ENCODE assay signal across 10 cellular contexts in the genomic region with DNA sequence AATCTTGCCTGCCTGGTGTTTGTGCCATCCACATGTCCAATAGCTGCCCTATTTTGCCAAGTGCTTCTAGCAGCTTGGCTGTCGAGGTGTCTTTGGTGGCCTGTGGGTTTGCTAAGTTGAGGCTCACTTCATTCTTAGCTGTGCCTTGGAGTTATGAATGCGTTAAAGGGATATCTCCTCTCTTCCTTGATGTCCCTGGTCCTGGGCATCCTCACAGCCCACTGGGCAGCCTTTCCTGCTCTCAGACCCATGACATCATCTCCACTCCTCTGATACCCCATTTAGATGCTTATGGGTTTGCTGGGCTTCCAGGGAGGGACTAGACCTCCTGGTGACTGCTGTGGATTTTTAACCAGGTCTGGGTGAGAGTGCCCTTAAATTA. TPM values are rescaled to one million over a fixed set of nuclear protein-coding genes. Genes with fewer than 3 reads are reported as not detected.
DNase-seq lines count a peak whose midpoint lies in the region; ATAC-seq, FAIRE-seq and TF ChIP-seq lines count a peak whose summit lies in the region.
"Had no signal": no experiment of that assay in that cellular context is flagged by ENCODE, and none has a peak within 500 bp of the region (broad histone marks: within the 10 kb centered on the region; RNA-seq: fewer than 3 reads in every experiment).

No MANE protein-coding gene starts in this region.

- intact Hi-C loops in activated B cell treated with CpG ODN at 0.5 μM for 24 hours (cut with micrococcal nuclease) = no loop called here

- no peaks in the 10 kb centered on the region for H3K9me3 Mint-ChIP-seq in activated B cell treated with CpG ODN at 0.5 μM for 24 hours

- no peaks in the 10 kb centered on the region for H3K27me3 ChIP-seq in smooth muscle cell (ENCODE audit: low read depth)

- H3K36me3 ChIP-seq in smooth muscle cell (ENCODE audit: low read depth) = no peaks in the 10 kb centered on the region

- WGBS in smooth muscle cell (ENCODE audit: low lambda C conversion rate) = 70% methylated on average over 2 of the region's 2 CpGs

- H3K4me3 ChIP-seq in fibroblast of the aortic adventitia (ENCODE audit: low read depth, low read length) = peak overlapping the region; percentile 84
- H3K4me3 ChIP-seq in smooth muscle cell = peak overlapping the region; percentile 73

- H3K9me3 ChIP-seq in smooth muscle cell (replicated peaks; ENCODE audit: low read depth) = no peaks in the 10 kb centered on the region

- POLR2A ChIA-PET in activated B cell treated with CpG ODN at 0.5 μM for 24 hours (lab: Charles Lee) = no interaction called here

- H3K4me1 ChIP-seq in smooth muscle cell (ENCODE audit: low read depth) = peaks cover 15% of the 10 kb centered on the region

- no peak overlapping the region for H3K27ac ChIP-seq in smooth muscle cell (ENCODE audit: low read depth)
- H3K27ac ChIP-seq: KMS-11 had no signal

- H2AFZ ChIP-seq in smooth muscle cell (ENCODE audit: low read depth) = no peak overlapping the region

- no peak for TF ChIP-seq POLR2A in H54 (IDR thresholded peaks at IDR 0.05; ENCODE audit: low read depth, low read length)

- peak overlapping the region; percentile 99 for H3K4me2 ChIP-seq in smooth muscle cell

- DNase-seq in NCI-H748 (lab: John Stamatoyannopoulos, UW; ENCODE audit: unreplicated experiment) = peak; percentile 36
- DNase-seq in NCI-H748 treated with DMSO at 0.1 percent for 48 hours (lab: John Stamatoyannopoulos, UW) = no peak
- no peak for DNase-seq in activated B cell treated with CpG ODN at 0.5 μM for 24 hours
- DNase-seq in fibroblast of the aortic adventitia (ENCODE audit: low read depth) = no peak
- DNase-seq in smooth muscle cell (lab: John Stamatoyannopoulos, UW; ENCODE audit: unreplicated experiment) = no peak
- DNase-seq in NK-92 (lab: John Stamatoyannopoulos, UW; ENCODE audit: unreplicated experiment) = no peak
- DNase-seq in NCI-H2029 treated with DMSO at 0.1 percent for 48 hours (lab: John Stamatoyannopoulos, UW) = no peak
- DNase-seq in H54 (ENCODE audit: insufficient read length, low spot score) = no peak

- no peak for ATAC-seq in activated B cell treated with CpG ODN at 0.5 μM for 24 hours (ENCODE audit: low read depth)

- no peak overlapping the region for H3K27ac Mint-ChIP-seq in activated B cell treated with CpG ODN at 0.5 μM for 24 hours

- H3F3A ChIP-seq in smooth muscle cell (ENCODE audit: low read depth) = no peaks in the 10 kb centered on the region

- peaks cover 14% of the 10 kb centered on the region for H3K4me1 Mint-ChIP-seq in activated B cell treated with CpG ODN at 0.5 μM for 24 hours

- FAIRE-seq in H54 (lab: Jason Lieb, UNC) = no peak
- FAIRE-seq: A204.1 had no signal

- no peak overlapping the region for H3K9ac ChIP-seq in smooth muscle cell (ENCODE audit: low read depth)

- H3K4me3 Mint-ChIP-seq in activated B cell treated with CpG ODN at 0.5 μM for 24 hours = peak overlapping the region; percentile 75

- peaks cover 31% of the 10 kb centered on the region for H3K27me3 Mint-ChIP-seq in activated B cell treated with CpG ODN at 0.5 μM for 24 hours

- CTCF ChIA-PET in activated B cell treated with CpG ODN at 0.5 μM for 24 hours (lab: Charles Lee) = no interaction called here

- TF ChIP-seq CTCF in activated B cell treated with CpG ODN at 0.5 μM for 24 hours (IDR thresholded peaks at IDR 0.05) = no peak
- no peak for TF ChIP-seq CTCF in fibroblast of the aortic adventitia (IDR thresholded peaks at IDR 0.05; ENCODE audit: insufficient read depth, low read length)
- TF ChIP-seq CTCF in smooth muscle cell (IDR thresholded peaks at IDR 0.05; ENCODE audit: borderline replicate concordance, insufficient read depth, poor library complexity, severe bottlenecking) = no peak

- no peaks in the 10 kb centered on the region for H3K36me3 Mint-ChIP-seq in activated B cell treated with CpG ODN at 0.5 μM for 24 hours (ENCODE audit: low read depth)

- peaks cover 31% of the 10 kb centered on the region for H4K20me1 ChIP-seq in smooth muscle cell (ENCODE audit: low read depth)

- H3K79me2 ChIP-seq in smooth muscle cell (ENCODE audit: low read depth) = peaks cover 8% of the 10 kb centered on the region

RNA-seq across cellular contexts. Expression of a gene that starts 1.3 kb away (rescaled TPM):
- total RNA-seq in activated B cell treated with CpG ODN at 0.5 μM for 24 hours = not detected in 2 replicates
- 8.6 and 10.8 TPM in 2 replicates for total RNA-seq in fibroblast of the aortic adventitia (ENCODE audit: low replicate concordance)
- total RNA-seq in smooth muscle cell = 6.1 and 9.0 TPM in 2 replicates
- polyA plus RNA-seq in smooth muscle cell = 8.4 and 10.0 TPM in 2 replicates
